8 cellular contexts compared by ENCODE assay signal in genomic region chr2:62196278-62196901, GRCh38. TPM values are rescaled to one million over a fixed set of nuclear protein-coding genes. Genes with fewer than 3 reads are reported as not detected.
A peak's percentile ranks its signal among the peaks of the same experiment; 100 is the strongest.
DNase-seq lines count a peak whose midpoint lies in the region; ATAC-seq, FAIRE-seq and TF ChIP-seq lines count a peak whose summit lies in the region.

No MANE protein-coding gene starts in this region.

- H3K9me3 ChIP-seq in Caco-2 (no peaks in the 10 kb centered on the region), duodenal mucosa (ENCODE audit: control insufficient read depth in 1 of 2, low read length in 2 of 2) (no peaks in the 10 kb centered on the region)

- TF ChIP-seq CTCF in Caco-2 (IDR thresholded peaks at IDR 0.05; ENCODE audit: insufficient read depth in 1 of 2, low read depth in 1 of 2, low read length in 1 of 2, severe bottlenecking in 1 of 2, unreplicated experiment in 1 of 2) = peak in 1 of 2 experiments; percentile 11

- CTCF ChIA-PET in Caco-2 (lab: Charles Lee) = interaction anchor here (1.0 kb wide), 1 partner anchor 215 kb away, joined by 3 read pairs; no protein-coding TSS in a partner anchor

- peak overlapping the region; percentile 80 for H3K23ac ChIP-seq in mesendoderm (ENCODE audit: low read length)

- peak overlapping the region; percentile 88 for H3K27ac ChIP-seq in duodenal mucosa (ENCODE audit: low read depth, low read length)
- H3K27ac ChIP-seq in mesendoderm (ENCODE audit: low read depth, low read length) = peak overlapping the region; percentile 98

- peak overlapping the region; percentile 95 for H3K4me3 ChIP-seq in Caco-2 (ENCODE audit: low read depth, low read length)
- peak overlapping the region; percentile 84 for H3K4me3 ChIP-seq in Jurkat, Clone E6-1 (ENCODE audit: low read length)
- peak overlapping the region; percentile 75 to 95 for H3K4me3 ChIP-seq in duodenal mucosa (ENCODE audit: low read depth in 1 of 2, low read length in 2 of 2)
- peak overlapping the region; percentile 96 for H3K4me3 ChIP-seq in mesendoderm (ENCODE audit: low read length)

- peak overlapping the region; percentile 96 for H3K56ac ChIP-seq in mesendoderm (ENCODE audit: low read length)

- H3K4ac ChIP-seq in mesendoderm (ENCODE audit: low read depth, low read length) = peak overlapping the region; percentile 58

- no TSS peak for BruUV-seq in Caco-2 (replicated peaks; lab: Mats Ljungman, UMichigan)

- H3K79me2 ChIP-seq in mesendoderm (ENCODE audit: control insufficient read depth, insufficient read depth, low read length) = peaks cover 53% of the 10 kb centered on the region

- no peaks in the 10 kb centered on the region for H3K9me3 Mint-ChIP-seq in Caco-2 (ENCODE audit: unreplicated experiment)

- peaks cover 10% of the 10 kb centered on the region for H3K4me1 Mint-ChIP-seq in Caco-2 (ENCODE audit: low read depth, unreplicated experiment)

- H3K36me3 Mint-ChIP-seq in Caco-2 (ENCODE audit: insufficient read depth, unreplicated experiment) = peaks cover 27% of the 10 kb centered on the region

- H4K5ac ChIP-seq in mesendoderm (ENCODE audit: low read length) = no peak overlapping the region

- no peak overlapping the region for H2AK5ac ChIP-seq in mesendoderm (ENCODE audit: low read length)

- H4K8ac ChIP-seq in mesendoderm (ENCODE audit: low read depth, low read length) = peak overlapping the region; percentile 83

- peak overlapping the region; percentile 5 for H2BK15ac ChIP-seq in mesendoderm (replicated peaks; ENCODE audit: low read depth)

- H3K27me3 Mint-ChIP-seq in Caco-2 (ENCODE audit: insufficient read depth, unreplicated experiment) = no peaks in the 10 kb centered on the region

- H3K36me3 ChIP-seq in Caco-2 (ENCODE audit: control insufficient read depth, insufficient read depth, low read length) = no peaks in the 10 kb centered on the region
- H3K36me3 ChIP-seq in duodenal mucosa (ENCODE audit: control insufficient read depth in 1 of 2, insufficient read depth in 2 of 2, low read length in 2 of 2) = no peaks in the 10 kb centered on the region
- no peaks in the 10 kb centered on the region for H3K36me3 ChIP-seq in mesendoderm (ENCODE audit: control insufficient read depth, insufficient read depth, low read length)

- peak overlapping the region; percentile 96 for H3K18ac ChIP-seq in mesendoderm (ENCODE audit: low read length)

- H3K9ac ChIP-seq in duodenal mucosa (ENCODE audit: low read depth in 1 of 2, low read length in 2 of 2) (peak overlapping the region; percentile 90 to 93), mesendoderm (ENCODE audit: low read length) (peak overlapping the region; percentile 98)

- POLR2A ChIA-PET in Caco-2 (lab: Charles Lee) = interaction anchor here (0.9 to 1.2 kb wide), 2 partner anchors 79 to 215 kb away, joined by 4 to 9 read pairs; no protein-coding TSS in a partner anchor

- peak overlapping the region; percentile 36 for H3K27ac Mint-ChIP-seq in Caco-2 (ENCODE audit: unreplicated experiment)

- no CpG with 5 or more reads among the region's 63 CpGs for WGBS in mesendoderm (ENCODE audit: extremely low coverage, insufficient coverage, low lambda C conversion rate)

- no peaks in the 10 kb centered on the region for H3K79me1 ChIP-seq in mesendoderm (ENCODE audit: low read length)

- peak overlapping the region; percentile 34 for H2BK120ac ChIP-seq in mesendoderm (ENCODE audit: low read depth, low read length)

- intact Hi-C loops in Caco-2 (cut with micrococcal nuclease; ENCODE audit: unreplicated experiment) = loop anchor here (2.0 to 10.0 kb wide), 3 partner anchors 202 to 279 kb away; no protein-coding TSS in a partner anchor

- peak overlapping the region; percentile 93 for H2BK5ac ChIP-seq in mesendoderm (ENCODE audit: low read length)

- H3K4me2 ChIP-seq in mesendoderm (ENCODE audit: low read length) = no peak overlapping the region

- peak; percentile 27 for ATAC-seq in GM21529 (IDR thresholded peaks at IDR 0.05; ENCODE audit: unreplicated experiment)

- FAIRE-seq in RCC 7860 (lab: Jason Lieb, UNC) = no peak

- H3K27me3 ChIP-seq in Caco-2 (replicated peaks; ENCODE audit: control insufficient read depth, insufficient read depth, low read length) (no peaks in the 10 kb centered on the region), duodenal mucosa (ENCODE audit: control insufficient read depth in 1 of 2, insufficient read depth in 2 of 2, low read length in 2 of 2) (no peaks in the 10 kb centered on the region), mesendoderm (ENCODE audit: insufficient read depth, low read length, poor library complexity) (no peaks in the 10 kb centered on the region)

- DNase-seq in Caco-2 (peak; percentile 68 to 80), mesendoderm (peak; percentile 73), RCC 7860 (ENCODE audit: low spot score) (no peak)
- no peak for DNase-seq in Jurkat, Clone E6-1 (ENCODE audit: low read depth, low spot score)
- peak; percentile 71 for DNase-seq in activated CD4-positive, alpha-beta T cell treated with anti-CD3 and anti-CD28 coated beads for 48 hours
- peak; percentile 28 to 49 for DNase-seq in stimulated activated CD8-positive, alpha-beta memory T cell treated with anti-CD3 and anti-CD28 coated beads, Interleukin-15, amount 100 ng/mL, for 48 hours (ENCODE audit: low read depth in 2 of 2)

- H3K4me3 Mint-ChIP-seq in Caco-2 (ENCODE audit: unreplicated experiment) = peak overlapping the region; percentile 79

- H3K4me1 ChIP-seq in Caco-2 = peaks cover 24% of the 10 kb centered on the region
- H3K4me1 ChIP-seq in duodenal mucosa (ENCODE audit: control insufficient read depth in 1 of 2, insufficient read depth in 2 of 2, low read length in 2 of 2) = peaks cover 29 to 46% of the 10 kb centered on the region in 2 donors
- peaks cover 10% of the 10 kb centered on the region for H3K4me1 ChIP-seq in mesendoderm (ENCODE audit: control insufficient read depth, low read depth, low read length)

RNA-seq across cellular contexts. Expression of gene B3GNT2, which starts 0.5 kb away (rescaled TPM):
- total RNA-seq in Caco-2 (2022) = 47.4 and 50.5 TPM in 2 replicates
- 13.6 TPM for polyA plus RNA-seq in Jurkat, Clone E6-1 (2012; ENCODE audit: insufficient read depth, insufficient read length)
- 25.2 TPM for polyA plus RNA-seq in mesendoderm (2013, experiment 1 of 2)
- polyA plus RNA-seq in mesendoderm (2013, experiment 2 of 2) = 25.4 TPM

Comparison
In these comparisons a context has a peak if more than half of its experiments do, and no peak if none do; other contexts are left out.
1. DNase-seq: peak in Caco-2 (2 of 2), activated CD4-positive, alpha-beta T cell treated with anti-CD3 and anti-CD28 coated beads for 48 hours (single experiment), mesendoderm (single experiment) and stimulated activated CD8-positive, alpha-beta memory T cell treated with anti-CD3 and anti-CD28 coated beads, Interleukin-15, amount 100 ng/mL, for 48 hours (2 of 2); none in Jurkat, Clone E6-1 (single experiment) and RCC 7860 (single experiment).
2. Peak in every context shown above with its lines, with median percentiles within 50 percentile points of each other: H3K4me3 ChIP-seq.